ENCODE assay signal across 10 cellular contexts in genomic region chrX:106959897-106960296, GRCh38. TPM values are rescaled to one million over a fixed set of nuclear protein-coding genes. Genes with fewer than 3 reads are reported as not detected.
A peak's percentile ranks its signal among the peaks of the same experiment; 100 is the strongest.
DNase-seq lines count a peak whose midpoint lies in the region; ATAC-seq, FAIRE-seq and TF ChIP-seq lines count a peak whose summit lies in the region.
"Had no signal": no experiment of that assay in that cellular context is flagged by ENCODE, and none has a peak within 500 bp of the region (broad histone marks: within the 10 kb centered on the region; RNA-seq: fewer than 3 reads in every experiment).

No MANE protein-coding gene starts in this region.

- CTCF ChIA-PET in BJ (lab: Yijun Ruan, JAX) = interaction anchor here (0.8 to 2.1 kb wide), 6 partner anchors 9 to 68 kb away, joined by 3 to 11 read pairs (median 5); no protein-coding TSS in a partner anchor

- H3K9me3 Mint-ChIP-seq in immature natural killer cell = peaks cover 0 to 3% (median 0%) of the 10 kb centered on the region in 6 donors

- H3K4me3 Mint-ChIP-seq in immature natural killer cell = no peak overlapping the region
- H3K4me3 Mint-ChIP-seq: naive B cell had no signal

- H3K36me3 ChIP-seq in BJ (ENCODE audit: control insufficient read depth, insufficient read depth, low read length) (peaks cover 1% of the 10 kb centered on the region; the same call in 1 of the 2 replicates), bronchial epithelial cell (ENCODE audit: control insufficient read depth, insufficient read depth, low read length) (no peaks in the 10 kb centered on the region)

- TF ChIP-seq CTCF in BJ (IDR thresholded peaks at IDR 0.05; ENCODE audit: insufficient read depth, low read depth, low read length) (peak; percentile 30), LNCAP (IDR thresholded peaks at IDR 0.05) (peak; percentile 40; the same call in 1 of the 2 replicates), bronchial epithelial cell (IDR thresholded peaks at IDR 0.05; ENCODE audit: insufficient read depth, low read length, severe bottlenecking) (peak; percentile 8)

- H3K27me3 ChIP-seq in BJ (ENCODE audit: control insufficient read depth, insufficient read depth, low read length) = no peaks in the 10 kb centered on the region
- no peaks in the 10 kb centered on the region for H3K27me3 ChIP-seq in bronchial epithelial cell (ENCODE audit: control insufficient read depth, insufficient read depth, low read length)

- ATAC-seq in HG03460 (IDR thresholded peaks at IDR 0.05; ENCODE audit: unreplicated experiment) (no peak), GM18519 (IDR thresholded peaks at IDR 0.05; ENCODE audit: low FRiP score, unreplicated experiment) (no peak)

- POLR2A ChIA-PET in BJ (lab: Charles Lee) = no interaction called here

- FAIRE-seq in bronchial epithelial cell (lab: Jason Lieb, UNC) = no peak

- peaks cover 0 to 4% (median 0%) of the 10 kb centered on the region in 3 donors for H3K27me3 Mint-ChIP-seq in immature natural killer cell (ENCODE audit: low read depth in 3 of 3)

- H3K4me1 Mint-ChIP-seq in immature natural killer cell = no peaks in the 10 kb centered on the region

- peaks cover 6 to 15% (median 7%) of the 10 kb centered on the region in 3 donors for H3K36me3 Mint-ChIP-seq in immature natural killer cell

- no peak overlapping the region for H3K4me3 ChIP-seq in BJ (ENCODE audit: low read depth, low read length)
- H3K4me3 ChIP-seq in bronchial epithelial cell (ENCODE audit: low read depth, low read length) = no peak overlapping the region

- H3K27ac Mint-ChIP-seq in immature natural killer cell = no peak overlapping the region
- H3K27ac Mint-ChIP-seq: naive B cell had no signal

- DNase-seq in BJ (ENCODE audit: low read depth) (no peak), bronchial epithelial cell (ENCODE audit: low read depth) (peak; percentile 26), medulla oblongata (ENCODE audit: extremely low spot score) (peak; percentile 23), mesenteric fat pad (ENCODE audit: low spot score) (no peak), immature natural killer cell (no peak)
- DNase-seq: naive B cell, SHP77 had no signal

RNA-seq across cellular contexts. Expression of gene CLDN2, which starts 39.7 kb away (rescaled TPM):
- polyA plus RNA-seq in BJ (2011; rRNA removed) = not detected in 2 replicates
- not detected in 2 replicates for polyA minus RNA-seq in BJ (2011; rRNA and poly(A)+ RNA removed)
- not detected in 2 replicates for total RNA-seq in bronchial epithelial cell
- total RNA-seq in mesenteric fat pad = 1.5 TPM
- polyA plus RNA-seq in immature natural killer cell = not detected

RNA-seq across cellular contexts. Expression of gene MORC4, which starts 40.1 kb away (rescaled TPM):
- polyA plus RNA-seq in BJ (2011; rRNA removed) = 12.3 and 24.2 TPM in 2 replicates
- 13.9 and 15.8 TPM in 2 replicates for polyA minus RNA-seq in BJ (2011; rRNA and poly(A)+ RNA removed)
- 23.7 and 37.9 TPM in 2 replicates for total RNA-seq in bronchial epithelial cell
- total RNA-seq in mesenteric fat pad = 22.6 TPM
- 1 to 10 TPM; 2.3 to 2.9 (median 2.5) TPM for polyA plus RNA-seq in immature natural killer cell

RNA-seq across cellular contexts. Expression of gene RIPPLY1, which starts 56.8 kb away (rescaled TPM):
- polyA plus RNA-seq in BJ (2011; rRNA removed) (0.06 TPM in 1 of 2 replicates, not detected in the other), immature natural killer cell (not detected)
- not detected in 2 replicates for polyA minus RNA-seq in BJ (2011; rRNA and poly(A)+ RNA removed)
- total RNA-seq in bronchial epithelial cell (0.13 TPM in 1 of 2 replicates, not detected in the other), mesenteric fat pad (not detected)

Comparison
In these comparisons a context has a peak if more than half of its experiments do, and no peak if none do; other contexts are left out.
1. DNase-seq: peak in bronchial epithelial cell (single experiment) and medulla oblongata (single experiment); none in BJ (single experiment), mesenteric fat pad (single experiment) and immature natural killer cell (0 of 3).
2. Peak in every context shown above with its lines, with median percentiles within 50 percentile points of each other: CTCF ChIP-seq.